ENCODE assay signal across 1 cellular context in the genomic region with DNA sequence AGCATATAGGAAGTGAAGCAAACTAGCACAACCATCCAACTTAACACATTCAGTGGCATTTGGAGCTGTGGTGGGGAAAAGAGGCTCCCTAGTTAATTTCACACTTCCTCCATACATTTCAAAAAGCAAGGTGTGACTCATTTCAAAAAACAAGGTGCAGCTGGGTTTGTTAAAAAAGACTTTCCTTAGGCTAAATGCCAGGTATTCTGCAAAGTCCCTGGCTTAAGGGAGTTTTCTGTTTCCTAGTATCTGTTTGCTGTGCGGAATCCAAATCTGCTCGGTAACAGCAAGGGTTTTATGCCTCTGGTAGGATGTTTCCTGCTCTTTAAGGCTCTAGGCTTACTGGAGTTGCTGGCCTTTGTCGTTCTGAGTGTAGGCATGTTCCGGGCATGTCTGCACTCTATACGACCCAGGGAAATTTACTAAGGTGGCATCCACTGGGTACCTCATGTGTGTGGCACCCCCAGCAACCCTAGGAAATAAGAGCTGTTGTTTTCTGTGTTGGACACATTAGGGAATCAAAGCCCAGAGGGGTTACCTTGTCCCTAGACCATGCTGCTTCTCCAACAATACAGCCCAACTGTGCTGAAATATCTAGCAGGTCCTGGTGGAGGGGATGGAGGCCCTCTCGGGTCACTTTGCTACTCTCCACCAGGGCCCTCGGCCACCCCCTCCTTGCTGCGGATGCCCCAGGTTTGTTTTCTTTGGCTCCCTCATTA.
TF ChIP-seq lines count a peak whose summit lies in the region.

No MANE protein-coding gene starts in this region.

TF ChIP-seq in HEK293, 187 proteins besides CTCF, POLR2A, EP300 and RAD21 (continued from another document):
- TF ChIP-seq ZNF391 (tag by site-specific recombination; IDR thresholded peaks at IDR 0.05; ENCODE audit: borderline replicate concordance, low read depth): no peak
- no peak for TF ChIP-seq GFI1B (tag by site-specific recombination; IDR thresholded peaks at IDR 0.05)
- TF ChIP-seq ZEB2 (tag by site-specific recombination; IDR thresholded peaks at IDR 0.05): no peak
- TF ChIP-seq ZNF292 (tag by site-specific recombination; IDR thresholded peaks at IDR 0.05; ENCODE audit: borderline replicate concordance, low read depth): no peak
- no peak for TF ChIP-seq SETDB1 (IDR thresholded peaks at IDR 0.05; ENCODE audit: insufficient read length, low read length)
- TF ChIP-seq, protein P1, sequence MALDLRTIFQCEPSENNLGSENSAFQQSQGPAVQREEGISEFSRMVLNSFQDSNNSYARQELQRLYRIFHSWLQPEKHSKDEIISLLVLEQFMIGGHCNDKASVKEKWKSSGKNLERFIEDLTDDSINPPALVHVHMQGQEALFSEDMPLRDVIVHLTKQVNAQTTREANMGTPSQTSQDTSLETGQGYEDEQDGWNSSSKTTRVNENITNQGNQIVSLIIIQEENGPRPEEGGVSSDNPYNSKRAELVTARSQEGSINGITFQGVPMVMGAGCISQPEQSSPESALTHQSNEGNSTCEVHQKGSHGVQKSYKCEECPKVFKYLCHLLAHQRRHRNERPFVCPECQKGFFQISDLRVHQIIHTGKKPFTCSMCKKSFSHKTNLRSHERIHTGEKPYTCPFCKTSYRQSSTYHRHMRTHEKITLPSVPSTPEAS (tag by site-specific recombination; IDR thresholded peaks at IDR 0.05): no peak
- no peak for TF ChIP-seq ZNF544 (tag by site-specific recombination; IDR thresholded peaks at IDR 0.05)
- no peak for TF ChIP-seq ZSCAN16 (tag by site-specific recombination; IDR thresholded peaks at IDR 0.05)
